23 cellular contexts compared by ENCODE assay signal in genomic region chr13:40874138-40874776, GRCh38.
DNase-seq lines count a peak whose midpoint lies in the region; ATAC-seq and TF ChIP-seq lines count a peak whose summit lies in the region.
"Had no signal": no experiment of that assay in that cellular context is flagged by ENCODE, and none has a peak within 500 bp of the region (broad histone marks: within the 10 kb centered on the region; RNA-seq: fewer than 3 reads in every experiment).

No MANE protein-coding gene starts in this region.

- intact Hi-C loops in HCT116 (cut with micrococcal nuclease): no loop called here
- intact Hi-C loops in mammary epithelial cell (cut with micrococcal nuclease): no loop called here
- intact Hi-C loops in right cardiac atrium (cut with DNase I): no loop called here

- WGBS in mammary epithelial cell (ENCODE audit: low coverage, missing lambda C conversion rate): 67% methylated on average over 5 of the region's 5 CpGs
- 90% methylated on average over 5 of the region's 5 CpGs for WGBS in right cardiac atrium

- DNase-seq in HCT116 (ENCODE audit: low read depth, low spot score): no peak
- peak; percentile 25 for DNase-seq in NCI-H226
- peak; percentile 17 for DNase-seq in mammary epithelial cell
- DNase-seq in right cardiac atrium: no peak
- no peak for DNase-seq in Ammon's horn (ENCODE audit: low spot score)
- no peak for DNase-seq in middle frontal gyrus (ENCODE audit: extremely low spot score, low spot score)
- no peak for DNase-seq in epidermal melanocyte (ENCODE audit: insufficient read length, low spot score)
- DNase-seq: activated CD4-positive, alpha-beta T cell treated with anti-CD3 and anti-CD28 coated beads, Interleukin-2, amount 10 ng/mL, durations not matched to agents 24 days and 14 days; activated naive CD8-positive, alpha-beta T cell treated with anti-CD3 and anti-CD28 coated beads, Interleukin-2, amount 10 ng/mL, durations not matched to agents 7 days and 5 days; CD4-positive, alpha-beta T cell; DMS79; kidney; NCI-H1436; NCI-H2171; SHP77; stimulated activated CD4-positive, alpha-beta T cell treated with anti-CD3 and anti-CD28 coated beads, Interleukin-15, amount 100 ng/mL, for 24 hours; T-cell had no signal

- dilution Hi-C loops in mammary epithelial cell (cut with HindIII; ENCODE audit: low sequenced_read_pairs): no loop called here

- CTCF ChIA-PET in HCT116 (lab: Charles Lee): no interaction called here
- CTCF ChIA-PET in mammary epithelial cell (lab: Charles Lee; ENCODE audit: low non-redundant PET): no interaction called here

- H3K9me2 ChIP-seq in HCT116 (ENCODE audit: insufficient read depth): no peaks in the 10 kb centered on the region

- TF ChIP-seq CTCF in HCT116 (IDR thresholded peaks at IDR 0.05 in 2 of 3, conservative IDR thresholded peaks at IDR 0.05 in 1 of 3; ENCODE audit: borderline replicate concordance in 1 of 3, insufficient read depth in 1 of 3, low read depth in 2 of 3, low read length in 2 of 3): no peak
- TF ChIP-seq CTCF in mammary epithelial cell (conservative IDR thresholded peaks at IDR 0.05 in 1 of 2, IDR thresholded peaks at IDR 0.05 in 1 of 2; ENCODE audit: extremely low read depth in 1 of 2, insufficient read depth in 1 of 2, low read depth in 1 of 2, low read length in 2 of 2): no peak

- H3K4me3 ChIP-seq in HCT116 (replicated peaks in 1 of 2; ENCODE audit: low read depth in 1 of 2, low read length in 2 of 2) (no peak overlapping the region), mammary epithelial cell (replicated peaks in 1 of 3; ENCODE audit: insufficient read depth in 1 of 3, low read depth in 2 of 3, low read length in 3 of 3) (no peak overlapping the region), mucosa of rectum (ENCODE audit: low read length in 2 of 2) (peak overlapping the region; percentile 7 to 10), right cardiac atrium (ENCODE audit: low read length) (no peak overlapping the region)
- H3K4me3 ChIP-seq: cardiac muscle cell, gastroesophageal sphincter, right atrium auricular region had no signal

- H2AFZ ChIP-seq in HCT116 (ENCODE audit: low read depth, low read length, poor library complexity, severe bottlenecking): no peak overlapping the region
- no peak overlapping the region for H2AFZ ChIP-seq in mammary epithelial cell (ENCODE audit: low read depth, low read length)

- H3K36me3 ChIP-seq in HCT116 (ENCODE audit: control insufficient read depth in 1 of 2, insufficient read depth in 2 of 2, low read length in 2 of 2) (0 out of 4 replicates have a peak, but pooled peaks cover 0 to 6% of the 10 kb centered on the region in 2 experiments), mammary epithelial cell (ENCODE audit: insufficient read depth, low read length) (no peaks in the 10 kb centered on the region), mucosa of rectum (ENCODE audit: control insufficient read depth in 2 of 2, insufficient read depth in 2 of 2, low read length in 2 of 2) (peaks cover 27 to 30% of the 10 kb centered on the region in 2 donors)
- H3K36me3 ChIP-seq: cardiac muscle cell had no signal

- POLR2A ChIA-PET in HCT116 (lab: Charles Lee): no interaction called here

- no peak for TF ChIP-seq POLR2A in HCT116 (IDR thresholded peaks at IDR 0.05; ENCODE audit: borderline replicate concordance, extremely low read depth, insufficient read depth, insufficient read length)

- H3K27me3 ChIP-seq in HCT116 (ENCODE audit: insufficient read depth, low read length): no peaks in the 10 kb centered on the region
- H3K27me3 ChIP-seq in mammary epithelial cell (ENCODE audit: insufficient read depth, low read length): no peaks in the 10 kb centered on the region
- H3K27me3 ChIP-seq in mucosa of rectum (ENCODE audit: control insufficient read depth in 2 of 2, insufficient read depth in 2 of 2, low read length in 2 of 2): no peaks in the 10 kb centered on the region
- H3K27me3 ChIP-seq in right cardiac atrium (ENCODE audit: control insufficient read depth, insufficient read depth): no peaks in the 10 kb centered on the region
- H3K27me3 ChIP-seq: cardiac muscle cell, gastroesophageal sphincter, right atrium auricular region had no signal

- no peak for TF ChIP-seq RAD21 in HCT116 (IDR thresholded peaks at IDR 0.05; ENCODE audit: low read depth)

- ATAC-seq in HCT116 (no peak), right cardiac atrium (no peak)
- ATAC-seq: activated T-helper 17 cell treated with anti-CD3 and anti-CD28 coated beads, Interleukin-2, amount 50 U/mL, for 72 hours; gastroesophageal sphincter; naive thymus-derived CD4-positive, alpha-beta T cell; T-cell had no signal

- H3K27ac ChIP-seq in HCT116 (ENCODE audit: low read depth, low read length) (no peak overlapping the region), mammary epithelial cell (ENCODE audit: insufficient read depth, low read depth, low read length) (no peak overlapping the region), mucosa of rectum (ENCODE audit: low read depth in 2 of 2, low read length in 2 of 2) (no peak overlapping the region), right cardiac atrium (ENCODE audit: low read length) (no peak overlapping the region)
- H3K27ac ChIP-seq: cardiac muscle cell, gastroesophageal sphincter, right atrium auricular region had no signal

- no TSS peak for BruUV-seq in HCT116 (replicated peaks; lab: Mats Ljungman, UMichigan)
- BruUV-seq in mammary epithelial cell (replicated peaks; lab: Mats Ljungman, UMichigan): no TSS peak

- H4K20me1 ChIP-seq in HCT116 (ENCODE audit: insufficient read depth) (no peaks in the 10 kb centered on the region), mammary epithelial cell (ENCODE audit: insufficient read depth, low read length) (no peaks in the 10 kb centered on the region)

- in situ Hi-C loops in mammary epithelial cell (cut with MboI; ENCODE audit: low sequenced_read_pairs in 2 of 2): no loop called here

- H3K79me2 ChIP-seq in HCT116 (ENCODE audit: insufficient read depth, low read length) (no peaks in the 10 kb centered on the region), mammary epithelial cell (ENCODE audit: insufficient read depth, low read length) (no peaks in the 10 kb centered on the region)

- no peaks in the 10 kb centered on the region for H3K4me1 ChIP-seq in HCT116 (ENCODE audit: control insufficient read depth in 1 of 2, insufficient read depth in 2 of 2, low read length in 2 of 2)
- H3K4me1 ChIP-seq in mammary epithelial cell (ENCODE audit: insufficient read depth, low read length): no peaks in the 10 kb centered on the region
- no peaks in the 10 kb centered on the region for H3K4me1 ChIP-seq in mucosa of rectum (ENCODE audit: control insufficient read depth in 2 of 2, insufficient read depth in 2 of 2, low read length in 2 of 2)
- H3K4me1 ChIP-seq in right cardiac atrium (ENCODE audit: control insufficient read depth, insufficient read depth, low read length): no peaks in the 10 kb centered on the region
- H3K4me1 ChIP-seq: gastroesophageal sphincter had no signal

- RAD21 ChIA-PET in HCT116 (lab: Charles Lee; ENCODE audit: low non-redundant PET in 1 of 2, low total read pairs in 2 of 2, uncharacterized antibody in 2 of 2, unreplicated experiment in 2 of 2): no interaction called here

- H3K9me3 ChIP-seq in HCT116 (ENCODE audit: control insufficient read depth in 1 of 2, insufficient read depth in 1 of 2, low read depth in 1 of 2, low read length in 2 of 2) (peaks cover 23% of the 10 kb centered on the region in 2 experiments; a peak in 2 of 4 replicates), mammary epithelial cell (replicated peaks; ENCODE audit: insufficient read depth, low read length) (peaks cover 19% of the 10 kb centered on the region), mucosa of rectum (ENCODE audit: control insufficient read depth in 2 of 2, low read length in 2 of 2) (peaks cover 35 to 42% of the 10 kb centered on the region in 2 donors), right cardiac atrium (ENCODE audit: control insufficient read depth, low read length) (peaks cover 12% of the 10 kb centered on the region)

- H3K9ac ChIP-seq in HCT116 (ENCODE audit: low read length): no peak overlapping the region
- no peak overlapping the region for H3K9ac ChIP-seq in mammary epithelial cell (ENCODE audit: insufficient read depth, low read length)
- H3K9ac ChIP-seq in mucosa of rectum (ENCODE audit: low read depth in 1 of 2, low read length in 2 of 2): no peak overlapping the region

- H3K4me2 ChIP-seq in HCT116 (ENCODE audit: low read length) (no peak overlapping the region), mammary epithelial cell (ENCODE audit: insufficient read depth, low read depth, low read length) (no peak overlapping the region)

TF ChIP-seq in HCT116, 20 proteins besides CTCF, POLR2A, EP300 and RAD21:
- TF ChIP-seq ZNF274 (IDR thresholded peaks at IDR 0.05; ENCODE audit: low read depth, low read length) (peak; percentile 45), CBX3 (IDR thresholded peaks at IDR 0.05; ENCODE audit: low read depth) (peak; percentile 68; the same call in 1 of the 2 replicates), SP1 (IDR thresholded peaks at IDR 0.05; ENCODE audit: low read depth) (no peak)
TF ChIP-seq in HCT116: peak in this region for 2.

Comparison
In these comparisons a context has a peak if more than half of its experiments do, and no peak if none do; other contexts are left out.
1. DNase-seq: peak in NCI-H226 (single experiment) and mammary epithelial cell (single experiment); none in HCT116 (single experiment), right cardiac atrium (0 of 3), Ammon's horn (single experiment), middle frontal gyrus (single experiment) and epidermal melanocyte (single experiment).
2. H3K4me3 ChIP-seq: peak in mucosa of rectum (2 of 2); none in HCT116 (0 of 2), mammary epithelial cell (0 of 3) and right cardiac atrium (single experiment).